ENCODE assay signal across 1 cellular context in genomic region chr11:60977224-60977623, GRCh38.
TF ChIP-seq lines count a peak whose summit lies in the region.

No MANE protein-coding gene starts in this region.

TF ChIP-seq in HepG2, 621 proteins besides CTCF, POLR2A, EP300 and RAD21:
- TF ChIP-seq MNT (IDR thresholded peaks at IDR 0.05), result peak; percentile 86
- TF ChIP-seq ZSCAN31 (CRISPR knock-in tag; IDR thresholded peaks at IDR 0.05; ENCODE audit: low read depth), result no peak
